11 cellular contexts compared by ENCODE assay signal in genomic region chr14:101119830-101120571, GRCh38.
A peak's percentile ranks its signal among the peaks of the same experiment; 100 is the strongest.
DNase-seq lines count a peak whose midpoint lies in the region; ATAC-seq and TF ChIP-seq lines count a peak whose summit lies in the region.
"Had no signal": no experiment of that assay in that cellular context is flagged by ENCODE, and none has a peak within 500 bp of the region (broad histone marks: within the 10 kb centered on the region; RNA-seq: fewer than 3 reads in every experiment).

No MANE protein-coding gene starts in this region.

- peak overlapping the region; percentile 79 for H3K4me3 Mint-ChIP-seq in stimulated activated naive CD8-positive, alpha-beta T cell treated with anti-CD3 and anti-CD28 coated beads, Interleukin-15, Interleukin-2, amounts not matched to agents 100 ng/mL and 50 ng/mL, for 24 hours
- no peak overlapping the region for H3K4me3 Mint-ChIP-seq in neural progenitor cell

- H3K9me3 ChIP-seq in neural progenitor cell (ENCODE audit: low read depth) = no peaks in the 10 kb centered on the region
- H3K9me3 ChIP-seq in vagina = no peaks in the 10 kb centered on the region

- no peak for TF ChIP-seq CTCF in fibroblast of the aortic adventitia (IDR thresholded peaks at IDR 0.05; ENCODE audit: insufficient read depth, low read length)
- TF ChIP-seq CTCF in neural progenitor cell (IDR thresholded peaks at IDR 0.05) = peak; percentile 27
- TF ChIP-seq CTCF in vagina (IDR thresholded peaks at IDR 0.05) = no peak

- H3K27ac ChIP-seq in neural progenitor cell = no peak overlapping the region
- no peak overlapping the region for H3K27ac ChIP-seq in vagina

- no peaks in the 10 kb centered on the region for H3K27me3 ChIP-seq in neural progenitor cell
- no peaks in the 10 kb centered on the region for H3K27me3 ChIP-seq in vagina

- peaks cover 25% of the 10 kb centered on the region for H3K4me1 Mint-ChIP-seq in stimulated activated naive CD8-positive, alpha-beta T cell treated with anti-CD3 and anti-CD28 coated beads, Interleukin-15, Interleukin-2, amounts not matched to agents 100 ng/mL and 50 ng/mL, for 24 hours (ENCODE audit: low read depth)
- peaks cover 36% of the 10 kb centered on the region for H3K4me1 Mint-ChIP-seq in neural progenitor cell

- H3K9me3 Mint-ChIP-seq in stimulated activated naive CD8-positive, alpha-beta T cell treated with anti-CD3 and anti-CD28 coated beads, Interleukin-15, Interleukin-2, amounts not matched to agents 100 ng/mL and 50 ng/mL, for 24 hours = no peaks in the 10 kb centered on the region
- H3K9me3 Mint-ChIP-seq in neural progenitor cell = no peaks in the 10 kb centered on the region

- H3K4me3 ChIP-seq in fibroblast of the aortic adventitia (ENCODE audit: low read depth, low read length) = no peak overlapping the region
- H3K4me3 ChIP-seq in neural progenitor cell = no peak overlapping the region
- H3K4me3 ChIP-seq in vagina = no peak overlapping the region

- H3F3A ChIP-seq in neural progenitor cell (ENCODE audit: low read depth) = no peaks in the 10 kb centered on the region

- DNase-seq in stimulated activated naive CD8-positive, alpha-beta T cell treated with anti-CD3 and anti-CD28 coated beads, Interleukin-15, Interleukin-2, amounts not matched to agents 100 U/mL and 50 U/mL, for 24 hours = no peak
- DNase-seq in fibroblast of the aortic adventitia (ENCODE audit: low read depth) (peak; percentile 4), neural progenitor cell (ENCODE audit: low spot score) (peak; percentile 42), vagina (ENCODE audit: extremely low spot score in 2 of 2) (peak; percentile 56 to 89), superior temporal gyrus (ENCODE audit: extremely low spot score) (no peak)
- DNase-seq in stimulated activated naive CD4-positive, alpha-beta T cell (lab: John Stamatoyannopoulos, UW) = no peak
- no peak for DNase-seq in activated effector memory CD4-positive, alpha-beta T cell treated with anti-CD3 and anti-CD28 coated beads, Interleukin-2, amount 50 U/mL, for 16 hours
- DNase-seq: foreskin melanocyte; NCI-H1105; stimulated activated CD4-positive, alpha-beta T cell treated with anti-CD3 and anti-CD28 coated beads, Interleukin-4, amount 100 ng/mL, for 1 hour had no signal

- intact Hi-C loops in vagina (cut with DNase I) = no loop called here

- no peak overlapping the region for H3K9ac ChIP-seq in neural progenitor cell

- peaks cover 7% of the 10 kb centered on the region for H3K27me3 Mint-ChIP-seq in stimulated activated naive CD8-positive, alpha-beta T cell treated with anti-CD3 and anti-CD28 coated beads, Interleukin-15, Interleukin-2, amounts not matched to agents 100 ng/mL and 50 ng/mL, for 24 hours
- peaks cover 15% of the 10 kb centered on the region for H3K27me3 Mint-ChIP-seq in neural progenitor cell (ENCODE audit: insufficient read depth, low read depth)

- no peaks in the 10 kb centered on the region for H3K36me3 ChIP-seq in neural progenitor cell
- no peaks in the 10 kb centered on the region for H3K36me3 ChIP-seq in vagina

- TF ChIP-seq POLR2A in vagina (IDR thresholded peaks at IDR 0.05) = no peak

- no peak overlapping the region for H2AFZ ChIP-seq in neural progenitor cell (replicated peaks)

- H3K4me1 ChIP-seq in neural progenitor cell = peaks cover 12% of the 10 kb centered on the region
- H3K4me1 ChIP-seq in vagina = no peaks in the 10 kb centered on the region

- ATAC-seq in stimulated activated naive CD8-positive, alpha-beta T cell treated with anti-CD3 and anti-CD28 coated beads, Interleukin-15, Interleukin-2, amounts not matched to agents 100 U/mL and 50 U/mL, for 24 hours = no peak

- peak overlapping the region; percentile 84 for H3K27ac Mint-ChIP-seq in stimulated activated naive CD8-positive, alpha-beta T cell treated with anti-CD3 and anti-CD28 coated beads, Interleukin-15, Interleukin-2, amounts not matched to agents 100 ng/mL and 50 ng/mL, for 24 hours
- H3K27ac Mint-ChIP-seq in neural progenitor cell = peak overlapping the region; percentile 51

- H3K36me3 Mint-ChIP-seq in stimulated activated naive CD8-positive, alpha-beta T cell treated with anti-CD3 and anti-CD28 coated beads, Interleukin-15, Interleukin-2, amounts not matched to agents 100 ng/mL and 50 ng/mL, for 24 hours (ENCODE audit: low read depth) = no peaks in the 10 kb centered on the region
- no peaks in the 10 kb centered on the region for H3K36me3 Mint-ChIP-seq in neural progenitor cell

- no peak overlapping the region for H3K4me2 ChIP-seq in neural progenitor cell

- H3K79me2 ChIP-seq in neural progenitor cell (ENCODE audit: low read depth) = no peaks in the 10 kb centered on the region

- H4K20me1 ChIP-seq in neural progenitor cell (ENCODE audit: low read depth) = no peaks in the 10 kb centered on the region

Comparison
In these comparisons a context has a peak if more than half of its experiments do, and no peak if none do; other contexts are left out.
1. DNase-seq: peak in fibroblast of the aortic adventitia (single experiment), neural progenitor cell (single experiment) and vagina (2 of 2); none in stimulated activated naive CD8-positive, alpha-beta T cell treated with anti-CD3 and anti-CD28 coated beads, Interleukin-15, Interleukin-2, amounts not matched to agents 100 U/mL and 50 U/mL, for 24 hours (single experiment), stimulated activated naive CD4-positive, alpha-beta T cell (0 of 6), superior temporal gyrus (single experiment) and activated effector memory CD4-positive, alpha-beta T cell treated with anti-CD3 and anti-CD28 coated beads, Interleukin-2, amount 50 U/mL, for 16 hours (single experiment).